ENCODE assay signal across 14 cellular contexts in the genomic region with DNA sequence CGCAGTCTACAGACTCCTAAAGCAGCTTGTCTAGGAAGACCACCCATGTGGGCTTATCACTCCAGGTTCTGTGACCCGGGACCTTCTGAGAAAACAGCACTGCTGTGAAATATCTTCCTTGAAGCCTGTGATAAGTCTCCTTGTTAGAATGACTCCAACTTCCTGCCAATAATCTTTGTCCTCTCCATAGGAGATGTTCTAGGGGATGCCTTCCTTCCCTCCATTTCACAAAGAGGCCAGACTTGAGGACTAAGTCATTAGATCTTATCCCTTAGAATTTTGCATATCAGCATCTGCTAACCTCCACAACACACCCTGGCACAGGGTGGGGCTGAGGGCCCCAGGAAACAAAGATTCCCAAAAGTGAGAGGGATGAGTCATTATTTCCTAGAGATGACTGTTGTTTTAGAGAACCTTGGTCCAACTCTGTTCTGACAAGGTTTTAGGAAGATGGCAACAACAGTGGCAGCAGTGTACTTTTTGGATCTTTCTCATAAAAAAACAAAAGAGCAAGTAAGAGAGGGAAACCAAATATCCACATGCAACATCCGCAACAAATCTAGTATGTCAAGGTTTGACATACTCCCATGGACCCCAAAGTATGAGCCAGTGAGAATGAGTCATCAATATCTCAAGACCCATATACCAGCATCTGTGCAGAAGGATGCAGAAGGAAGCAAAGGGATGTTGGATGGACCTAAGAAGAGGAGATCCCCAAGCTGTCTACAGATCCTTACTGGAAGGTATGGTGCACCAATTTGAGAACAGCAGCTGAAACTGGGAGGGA. TPM values are rescaled to one million over a fixed set of nuclear protein-coding genes. Genes with fewer than 3 reads are reported as not detected.
DNase-seq lines count a peak whose midpoint lies in the region; ATAC-seq and TF ChIP-seq lines count a peak whose summit lies in the region.
"Had no signal": no experiment of that assay in that cellular context is flagged by ENCODE, and none has a peak within 500 bp of the region (broad histone marks: within the 10 kb centered on the region; RNA-seq: fewer than 3 reads in every experiment).

No MANE protein-coding gene starts in this region.

- no peak for TF ChIP-seq CTCF in cardiac fibroblast (IDR thresholded peaks at IDR 0.05; ENCODE audit: low read depth, low read length)

- peak overlapping the region in 13 of 21 experiments; percentile 1 to 94 (median 81) for H3K27ac ChIP-seq in skin epidermis
- H3K27ac ChIP-seq: KMS-11 had no signal

- ATAC-seq in GM21576 (IDR thresholded peaks at IDR 0.05; ENCODE audit: unreplicated experiment) (no peak), T-helper 17 cell (no peak)

- no peak for DNase-seq in activated CD4-positive, alpha-beta memory T cell treated with anti-CD3 and anti-CD28 coated beads for 36 hours
- DNase-seq in activated CD4-positive, alpha-beta memory T cell treated with anti-CD3 and anti-CD28 coated beads, Interleukin-2, amount 10 ng/mL, durations not matched to agents 7 days and 5 days: no peak
- DNase-seq in HS-5 (ENCODE audit: low read depth) (peak; percentile 42), cardiac fibroblast (ENCODE audit: low read depth in 2 of 2) (peak; percentile 39 to 52), NCI-H748 treated with DMSO at 0.1 percent for 48 hours (lab: John Stamatoyannopoulos, UW) (no peak), T-helper 17 cell (no peak)
- DNase-seq: effector CD8-positive, alpha-beta T cell; NCI-H2171; transverse colon had no signal

- POLR2A ChIA-PET in activated CD4-positive, alpha-beta memory T cell treated with anti-CD3 and anti-CD28 coated beads for 36 hours (lab: Charles Lee): interaction anchor here (1.4 kb wide), 1 partner anchor 15 kb away, joined by 3 read pairs; no protein-coding TSS in a partner anchor
- POLR2A ChIA-PET in activated CD4-positive, alpha-beta memory T cell treated with anti-CD3 and anti-CD28 coated beads, Interleukin-2, amount 10 ng/mL, durations not matched to agents 7 days and 5 days (lab: Charles Lee): interaction anchor here (1.1 to 1.7 kb wide), 3 partner anchors 12 to 86 kb away, joined by 3 to 5 read pairs (median 4); no protein-coding TSS in a partner anchor

- CTCF ChIA-PET in activated CD4-positive, alpha-beta memory T cell treated with anti-CD3 and anti-CD28 coated beads for 36 hours (lab: Charles Lee): interaction anchor here (7.2 to 25.4 kb wide), 3 partner anchors 7 to 116 kb away, joined by 31 to 968 read pairs (median 235); partner anchors contain the start of genes CBLN3, CIDEB, KHNYN and LTB4R
- CTCF ChIA-PET in activated CD4-positive, alpha-beta memory T cell treated with anti-CD3 and anti-CD28 coated beads, Interleukin-2, amount 10 ng/mL, durations not matched to agents 7 days and 5 days (lab: Charles Lee): interaction anchor here (1.1 to 2.5 kb wide), 3 partner anchors 9 to 120 kb away, joined by 4 to 15 read pairs (median 6); partner anchors contain the start of gene CIDEB

- H3K9me3 Mint-ChIP-seq in activated CD4-positive, alpha-beta memory T cell treated with anti-CD3 and anti-CD28 coated beads for 36 hours: no peaks in the 10 kb centered on the region
- H3K9me3 Mint-ChIP-seq in activated CD4-positive, alpha-beta memory T cell treated with anti-CD3 and anti-CD28 coated beads, Interleukin-2, amount 10 ng/mL, durations not matched to agents 7 days and 5 days: no peaks in the 10 kb centered on the region
- H3K9me3 Mint-ChIP-seq: nephron had no signal

- H3K36me3 Mint-ChIP-seq in activated CD4-positive, alpha-beta memory T cell treated with anti-CD3 and anti-CD28 coated beads for 36 hours: peaks cover 10% of the 10 kb centered on the region
- H3K36me3 Mint-ChIP-seq in activated CD4-positive, alpha-beta memory T cell treated with anti-CD3 and anti-CD28 coated beads, Interleukin-2, amount 10 ng/mL, durations not matched to agents 7 days and 5 days (ENCODE audit: low read depth): peaks cover 37% of the 10 kb centered on the region
- peaks cover 3% of the 10 kb centered on the region for H3K36me3 Mint-ChIP-seq in T-helper 17 cell (ENCODE audit: low read depth)

- H3K4me3 ChIP-seq in cardiac fibroblast (replicated peaks in 1 of 2; ENCODE audit: low read depth in 2 of 2, low read length in 2 of 2) (no peak overlapping the region), skin epidermis (no peak overlapping the region)

- intact Hi-C loops in activated CD4-positive, alpha-beta memory T cell treated with anti-CD3 and anti-CD28 coated beads for 36 hours (cut with micrococcal nuclease): no loop called here

- H3K4me1 Mint-ChIP-seq in activated CD4-positive, alpha-beta memory T cell treated with anti-CD3 and anti-CD28 coated beads for 36 hours (ENCODE audit: low read depth): peaks cover 45% of the 10 kb centered on the region
- peaks cover 49% of the 10 kb centered on the region for H3K4me1 Mint-ChIP-seq in activated CD4-positive, alpha-beta memory T cell treated with anti-CD3 and anti-CD28 coated beads, Interleukin-2, amount 10 ng/mL, durations not matched to agents 7 days and 5 days
- H3K4me1 Mint-ChIP-seq in T-helper 17 cell: peaks cover 39% of the 10 kb centered on the region
- H3K4me1 Mint-ChIP-seq: nephron had no signal

- H3K27ac Mint-ChIP-seq in activated CD4-positive, alpha-beta memory T cell treated with anti-CD3 and anti-CD28 coated beads for 36 hours: peak overlapping the region; percentile 55
- H3K27ac Mint-ChIP-seq in activated CD4-positive, alpha-beta memory T cell treated with anti-CD3 and anti-CD28 coated beads, Interleukin-2, amount 10 ng/mL, durations not matched to agents 7 days and 5 days: no peak overlapping the region
- H3K27ac Mint-ChIP-seq in T-helper 17 cell: no peak overlapping the region
- H3K27ac Mint-ChIP-seq: nephron had no signal

- H3K27me3 Mint-ChIP-seq in activated CD4-positive, alpha-beta memory T cell treated with anti-CD3 and anti-CD28 coated beads for 36 hours: no peaks in the 10 kb centered on the region
- H3K27me3 Mint-ChIP-seq in activated CD4-positive, alpha-beta memory T cell treated with anti-CD3 and anti-CD28 coated beads, Interleukin-2, amount 10 ng/mL, durations not matched to agents 7 days and 5 days: peaks cover 16% of the 10 kb centered on the region
- peaks cover 18% of the 10 kb centered on the region for H3K27me3 Mint-ChIP-seq in T-helper 17 cell

- no peaks in the 10 kb centered on the region for H3K9me3 ChIP-seq in T-helper 17 cell (ENCODE audit: control insufficient read depth, low read length, poor library complexity, severe bottlenecking)
- H3K9me3 ChIP-seq: heart left ventricle, transverse colon had no signal

- H3K4me3 Mint-ChIP-seq in activated CD4-positive, alpha-beta memory T cell treated with anti-CD3 and anti-CD28 coated beads for 36 hours: no peak overlapping the region
- no peak overlapping the region for H3K4me3 Mint-ChIP-seq in activated CD4-positive, alpha-beta memory T cell treated with anti-CD3 and anti-CD28 coated beads, Interleukin-2, amount 10 ng/mL, durations not matched to agents 7 days and 5 days
- no peak overlapping the region for H3K4me3 Mint-ChIP-seq in T-helper 17 cell
- H3K4me3 Mint-ChIP-seq: nephron had no signal

RNA-seq across cellular contexts. Expression of gene LTB4R, which starts 6.0 kb away (rescaled TPM):
- 10 to 100 TPM; 15.4 to 16.7 TPM for total RNA-seq in activated CD4-positive, alpha-beta memory T cell treated with anti-CD3 and anti-CD28 coated beads for 36 hours
- 10 to 100 TPM; 36.1 to 37.9 TPM for total RNA-seq in activated CD4-positive, alpha-beta memory T cell treated with anti-CD3 and anti-CD28 coated beads, Interleukin-2, amount 10 ng/mL, durations not matched to agents 7 days and 5 days
- 10 to 100 TPM; 21.5 to 23.1 TPM for total RNA-seq in T-helper 17 cell

RNA-seq across cellular contexts. Expression of gene LTB4R2, which starts 7.4 kb away (rescaled TPM):
- 1 to 10 TPM; 9.4 to 9.6 TPM for total RNA-seq in activated CD4-positive, alpha-beta memory T cell treated with anti-CD3 and anti-CD28 coated beads for 36 hours
- total RNA-seq in activated CD4-positive, alpha-beta memory T cell treated with anti-CD3 and anti-CD28 coated beads, Interleukin-2, amount 10 ng/mL, durations not matched to agents 7 days and 5 days: 10 to 100 TPM; 18.5 to 19.6 TPM
- 10 to 100 TPM; 17.3 to 23.3 TPM for total RNA-seq in T-helper 17 cell

RNA-seq across cellular contexts. Expression of gene CIDEB, which starts 9.6 kb away (rescaled TPM):
- total RNA-seq in activated CD4-positive, alpha-beta memory T cell treated with anti-CD3 and anti-CD28 coated beads for 36 hours: 10 to 100 TPM; 22.6 to 25.8 TPM
- 10 to 100 TPM; 38.4 to 39.6 TPM for total RNA-seq in activated CD4-positive, alpha-beta memory T cell treated with anti-CD3 and anti-CD28 coated beads, Interleukin-2, amount 10 ng/mL, durations not matched to agents 7 days and 5 days
- total RNA-seq in T-helper 17 cell: 10 to 100 TPM; 14.5 to 16.8 TPM

RNA-seq across cellular contexts. Expression of gene ADCY4, which starts 17.5 kb away (rescaled TPM):
- total RNA-seq in activated CD4-positive, alpha-beta memory T cell treated with anti-CD3 and anti-CD28 coated beads for 36 hours: 1 to 10 TPM; 1.6 to 2.4 TPM
- 1 to 10 TPM; 4.5 to 5.9 TPM for total RNA-seq in activated CD4-positive, alpha-beta memory T cell treated with anti-CD3 and anti-CD28 coated beads, Interleukin-2, amount 10 ng/mL, durations not matched to agents 7 days and 5 days
- total RNA-seq in T-helper 17 cell: 1 to 10 TPM; 5.4 to 7.9 TPM

RNA-seq across cellular contexts. Expression of gene NOP9, which starts 17.7 kb away (rescaled TPM):
- 10 to 100 TPM; 30.7 to 30.9 TPM for total RNA-seq in activated CD4-positive, alpha-beta memory T cell treated with anti-CD3 and anti-CD28 coated beads for 36 hours
- 10 to 100 TPM; 25.8 to 27.7 TPM for total RNA-seq in activated CD4-positive, alpha-beta memory T cell treated with anti-CD3 and anti-CD28 coated beads, Interleukin-2, amount 10 ng/mL, durations not matched to agents 7 days and 5 days
- 10 to 100 TPM; 25.7 to 27.7 TPM for total RNA-seq in T-helper 17 cell

Comparison
In these comparisons a context has a peak if more than half of its experiments do, and no peak if none do; other contexts are left out.
1. DNase-seq: peak in HS-5 (single experiment) and cardiac fibroblast (2 of 2); none in activated CD4-positive, alpha-beta memory T cell treated with anti-CD3 and anti-CD28 coated beads for 36 hours (single experiment), activated CD4-positive, alpha-beta memory T cell treated with anti-CD3 and anti-CD28 coated beads, Interleukin-2, amount 10 ng/mL, durations not matched to agents 7 days and 5 days (single experiment), NCI-H748 treated with DMSO at 0.1 percent for 48 hours (single experiment) and T-helper 17 cell (0 of 3).